In the genomic region with DNA sequence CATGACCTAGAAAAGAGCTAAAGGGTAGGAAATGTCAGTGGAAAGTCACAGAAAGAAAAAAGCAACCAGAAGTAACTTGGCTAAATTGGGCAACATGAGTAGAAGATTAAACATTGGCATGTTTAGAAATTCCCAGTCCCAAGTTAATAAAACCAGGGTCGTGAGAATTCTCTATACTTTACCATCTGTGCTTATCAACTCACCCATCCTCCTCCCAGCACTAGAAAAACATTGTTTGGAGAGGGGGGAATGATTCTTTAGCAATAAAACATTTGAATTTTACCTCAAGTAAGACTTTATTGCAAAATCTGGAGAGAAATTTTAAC, we compare ENCODE assay signal across 20 cellular contexts.
"Had no signal": no experiment of that assay in that cellular context is flagged by ENCODE, and none has a peak within 500 bp of the region (broad histone marks: within the 10 kb centered on the region; RNA-seq: fewer than 3 reads in every experiment).

No MANE protein-coding gene starts in this region.

- H3K36me3 ChIP-seq: tibial nerve, upper lobe of right lung, vagina had no signal

- H3K27me3 Mint-ChIP-seq: naive B cell had no signal

- H3K4me3 ChIP-seq: coronary artery, heart left ventricle, lung, smooth muscle cell, testis, tibial nerve, upper lobe of right lung, vagina had no signal

- H3K4me3 Mint-ChIP-seq: endodermal cell; neural crest cell; stimulated activated naive CD8-positive, alpha-beta T cell treated with anti-CD3 and anti-CD28 coated beads, Interleukin-15, amount 100 ng/mL, for 72 hours had no signal

- DNase-seq: effector CD4-positive, alpha-beta T cell; endodermal cell; heart left ventricle; hippocampal formation; left colon; left ventricle myocardium superior; naive B cell; right cardiac atrium; stimulated activated CD4-positive, alpha-beta T cell treated with anti-CD3 and anti-CD28 coated beads, Interleukin-2, amount 100 ng/mL, for 48 hours; stimulated activated naive CD8-positive, alpha-beta T cell treated with anti-CD3 and anti-CD28 coated beads, Interleukin-15, amount 100 ng/mL, for 72 hours; testis; upper lobe of right lung had no signal

- H3K9me3 Mint-ChIP-seq: naive B cell; neural crest cell; stimulated activated naive CD8-positive, alpha-beta T cell treated with anti-CD3 and anti-CD28 coated beads, Interleukin-15, amount 100 ng/mL, for 72 hours had no signal

- H3K27ac Mint-ChIP-seq: endodermal cell; stimulated activated naive CD8-positive, alpha-beta T cell treated with anti-CD3 and anti-CD28 coated beads, Interleukin-15, amount 100 ng/mL, for 72 hours had no signal

- ATAC-seq: esophagus mucosa; heart left ventricle; left colon; left ventricle myocardium superior; right cardiac atrium; stimulated activated naive CD8-positive, alpha-beta T cell treated with anti-CD3 and anti-CD28 coated beads, Interleukin-15, amount 100 ng/mL, for 72 hours; upper lobe of right lung had no signal

- H3K4me1 ChIP-seq: tibial nerve, upper lobe of right lung, vagina had no signal

- H3K27ac ChIP-seq: coronary artery, tibial nerve, upper lobe of right lung, vagina had no signal

- FAIRE-seq: frontal cortex had no signal

- H3K9me3 ChIP-seq: heart left ventricle, testis, tibial nerve, upper lobe of right lung, vagina had no signal

- H3K4me2 ChIP-seq: smooth muscle cell had no signal
